In the genomic region with DNA sequence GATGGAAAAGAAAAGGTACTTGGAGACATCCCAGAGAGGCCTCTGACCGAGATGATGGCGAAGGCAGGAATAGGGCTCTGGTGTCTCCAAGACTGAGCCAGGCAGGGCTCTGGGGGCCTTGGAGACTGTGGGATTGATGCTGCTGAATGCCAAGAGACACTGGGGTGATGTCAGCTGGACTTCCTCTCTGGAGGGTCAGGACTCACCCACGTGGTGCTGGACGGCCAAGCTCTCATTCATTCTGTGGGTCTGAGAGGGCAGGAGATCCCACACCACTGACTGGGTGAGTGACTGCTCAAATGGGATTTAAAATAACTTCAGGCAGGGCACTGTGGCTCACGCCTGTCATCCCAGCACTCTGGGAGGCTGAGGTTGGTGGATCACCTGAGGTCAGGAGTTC, we compare ENCODE assay signal across 23 cellular contexts.
DNase-seq lines count a peak whose midpoint lies in the region; ATAC-seq and TF ChIP-seq lines count a peak whose summit lies in the region.
"Had no signal": no experiment of that assay in that cellular context is flagged by ENCODE, and none has a peak within 500 bp of the region (broad histone marks: within the 10 kb centered on the region; RNA-seq: fewer than 3 reads in every experiment).

No MANE protein-coding gene starts in this region.

- peaks cover 11% of the 10 kb centered on the region for H3K36me3 Mint-ChIP-seq in Caco-2 (ENCODE audit: insufficient read depth, unreplicated experiment)
- H3K36me3 Mint-ChIP-seq in chondrocyte (ENCODE audit: low read depth): no peaks in the 10 kb centered on the region
- H3K36me3 Mint-ChIP-seq: CD14-positive monocyte had no signal

- H4K20me1 ChIP-seq in osteoblast (ENCODE audit: insufficient read depth, low read length): no peaks in the 10 kb centered on the region

- intact Hi-C loops in Caco-2 (cut with micrococcal nuclease; ENCODE audit: unreplicated experiment) (no loop called here), right cardiac atrium (cut with DNase I) (no loop called here)

- H3K27ac Mint-ChIP-seq in Caco-2 (ENCODE audit: unreplicated experiment) (peak overlapping the region; percentile 42), chondrocyte (ENCODE audit: unreplicated experiment) (no peak overlapping the region)
- H3K27ac Mint-ChIP-seq: B cell had no signal

- TF ChIP-seq POLR2A in gastroesophageal sphincter (IDR thresholded peaks at IDR 0.05): no peak

- H3K9me3 ChIP-seq in Caco-2: no peaks in the 10 kb centered on the region
- H3K9me3 ChIP-seq in right cardiac atrium (ENCODE audit: control insufficient read depth, low read length): no peaks in the 10 kb centered on the region
- peaks cover 4% of the 10 kb centered on the region for H3K9me3 ChIP-seq in osteoblast (ENCODE audit: low read depth, low read length)
- peaks cover 0 to 9% (median 0%) of the 10 kb centered on the region in 3 donors for H3K9me3 ChIP-seq in gastroesophageal sphincter
- H3K9me3 ChIP-seq: A549 had no signal

- POLR2A ChIA-PET in Caco-2 (lab: Charles Lee): no interaction called here

- no peak overlapping the region for H3K4me2 ChIP-seq in osteoblast (ENCODE audit: insufficient read depth, low read length)
- H3K4me2 ChIP-seq: A549 had no signal

- H3K4me3 ChIP-seq in Caco-2 (ENCODE audit: low read depth, low read length) (no peak overlapping the region), right cardiac atrium (ENCODE audit: low read length) (no peak overlapping the region), osteoblast (ENCODE audit: insufficient read depth, low read length) (no peak overlapping the region), gastroesophageal sphincter (no peak overlapping the region)
- H3K4me3 ChIP-seq: A549 had no signal

- ATAC-seq in right cardiac atrium: peak; percentile 18 to 64
- no peak for ATAC-seq in HG02870 (IDR thresholded peaks at IDR 0.05; ENCODE audit: unreplicated experiment)
- no peak for ATAC-seq in gastroesophageal sphincter
- ATAC-seq: A549, HCT116 had no signal

- H2AFZ ChIP-seq in osteoblast (ENCODE audit: low read length): no peak overlapping the region

- H3K79me2 ChIP-seq in osteoblast (ENCODE audit: insufficient read depth, low read length): no peaks in the 10 kb centered on the region

- BruUV-seq in Caco-2 (replicated peaks; lab: Mats Ljungman, UMichigan): no TSS peak

- no peak for TF ChIP-seq EP300 in gastroesophageal sphincter (IDR thresholded peaks at IDR 0.05)

- CTCF ChIA-PET in Caco-2 (lab: Charles Lee): no interaction called here

- no peak for DNase-seq in Caco-2
- peak; percentile 46 for DNase-seq in chondrocyte (ENCODE audit: low spot score)
- DNase-seq in right cardiac atrium: peak in 1 of 3 donors; percentile 49
- peak; percentile 92 for DNase-seq in osteoblast (ENCODE audit: insufficient read length, low spot score, missing footprints)
- no peak for DNase-seq in NCI-H1436 treated with DMSO at 0.1 percent for 48 hours (lab: John Stamatoyannopoulos, UW)
- DNase-seq: EL, GF-D8, Karpas-422, MV-4-11, NCI-H1105 treated with DMSO at 0.1 percent for 48 hours, NCI-H1694, NCI-H2081, NCI-H2171, NCI-H345, NCI-H524, OCI-M1, SHP77 had no signal

- H3K4me1 ChIP-seq in Caco-2: peaks cover 40% of the 10 kb centered on the region
- peaks cover 6% of the 10 kb centered on the region for H3K4me1 ChIP-seq in right cardiac atrium (ENCODE audit: control insufficient read depth, insufficient read depth, low read length)
- peaks cover 14% of the 10 kb centered on the region for H3K4me1 ChIP-seq in osteoblast (ENCODE audit: insufficient read depth, low read length)
- no peaks in the 10 kb centered on the region for H3K4me1 ChIP-seq in gastroesophageal sphincter

- no peaks in the 10 kb centered on the region for H3K9me3 Mint-ChIP-seq in Caco-2 (ENCODE audit: unreplicated experiment)
- H3K9me3 Mint-ChIP-seq in chondrocyte (ENCODE audit: low read depth): peaks cover 6% of the 10 kb centered on the region

- H3K27me3 ChIP-seq in Caco-2 (replicated peaks; ENCODE audit: control insufficient read depth, insufficient read depth, low read length): no peaks in the 10 kb centered on the region
- no peaks in the 10 kb centered on the region for H3K27me3 ChIP-seq in right cardiac atrium (ENCODE audit: control insufficient read depth, insufficient read depth)
- no peaks in the 10 kb centered on the region for H3K27me3 ChIP-seq in osteoblast (ENCODE audit: insufficient read depth, low read length)
- H3K27me3 ChIP-seq in gastroesophageal sphincter: peaks cover 42% of the 10 kb centered on the region

- H3K27ac ChIP-seq in right cardiac atrium (ENCODE audit: low read length) (no peak overlapping the region), osteoblast (ENCODE audit: low read depth, low read length) (peak overlapping the region; percentile 17), gastroesophageal sphincter (peak overlapping the region in 1 of 4 donors; percentile 36)
- H3K27ac ChIP-seq: A549 had no signal

- no peaks in the 10 kb centered on the region for H3K36me3 ChIP-seq in Caco-2 (ENCODE audit: control insufficient read depth, insufficient read depth, low read length)
- H3K36me3 ChIP-seq in osteoblast (ENCODE audit: insufficient read depth, low read length): no peaks in the 10 kb centered on the region
- H3K36me3 ChIP-seq in gastroesophageal sphincter: no peaks in the 10 kb centered on the region

- TF ChIP-seq CTCF in Caco-2 (IDR thresholded peaks at IDR 0.05; ENCODE audit: insufficient read depth in 1 of 2, low read depth in 1 of 2, low read length in 1 of 2, severe bottlenecking in 1 of 2, unreplicated experiment in 1 of 2) (no peak), chondrocyte (IDR thresholded peaks at IDR 0.05) (no peak), osteoblast (IDR thresholded peaks at IDR 0.05; ENCODE audit: extremely low read depth, low read depth, low read length) (no peak), gastroesophageal sphincter (IDR thresholded peaks at IDR 0.05) (no peak)

- H3K27me3 Mint-ChIP-seq in Caco-2 (ENCODE audit: insufficient read depth, unreplicated experiment): no peaks in the 10 kb centered on the region
- peaks cover 10% of the 10 kb centered on the region for H3K27me3 Mint-ChIP-seq in chondrocyte (ENCODE audit: low read depth)

- no peak overlapping the region for H3K4me3 Mint-ChIP-seq in Caco-2 (ENCODE audit: unreplicated experiment)
- H3K4me3 Mint-ChIP-seq in chondrocyte (ENCODE audit: unreplicated experiment): no peak overlapping the region
- H3K4me3 Mint-ChIP-seq: B cell, CD14-positive monocyte had no signal

- 56% methylated on average over 5 of the region's 5 CpGs for WGBS in right cardiac atrium
- WGBS in gastroesophageal sphincter (ENCODE audit: low coverage in 1 of 2), 2 donors: no CpG with 5 or more reads among the region's 5 CpGs

- H3K4me1 Mint-ChIP-seq in Caco-2 (ENCODE audit: low read depth, unreplicated experiment): peaks cover 35% of the 10 kb centered on the region
- H3K4me1 Mint-ChIP-seq in chondrocyte (ENCODE audit: low read depth): no peaks in the 10 kb centered on the region
- H3K4me1 Mint-ChIP-seq: B cell, CD14-positive monocyte had no signal

Comparison
In these comparisons a context has a peak if more than half of its experiments do, and no peak if none do; other contexts are left out.
1. DNase-seq: peak in chondrocyte (single experiment) and osteoblast (single experiment); none in Caco-2 (0 of 2) and NCI-H1436 treated with DMSO at 0.1 percent for 48 hours (single experiment).
2. ATAC-seq: peak in right cardiac atrium (2 of 2); none in HG02870 (single experiment) and gastroesophageal sphincter (single experiment).